In the genomic region with DNA sequence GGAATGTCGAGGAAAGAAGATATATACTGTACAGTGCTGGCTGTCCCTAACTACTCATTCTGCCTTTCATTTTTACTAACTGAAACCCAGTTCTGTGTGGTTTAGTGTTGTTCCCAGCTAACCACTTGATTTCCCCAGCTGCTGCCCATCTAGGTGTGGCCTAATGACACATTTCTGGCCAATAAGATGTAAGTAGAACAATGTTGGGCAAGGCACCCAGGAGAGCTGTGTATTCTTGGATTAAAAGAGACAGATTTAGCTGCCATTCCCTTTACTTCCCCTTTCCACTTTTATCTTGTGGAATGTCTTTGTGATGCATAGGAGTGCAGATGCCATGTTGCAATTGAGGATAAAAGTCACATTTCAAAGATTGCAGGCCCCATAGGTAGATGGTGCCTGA, we compare ENCODE assay signal across 17 cellular contexts. TPM values are rescaled to one million over a fixed set of nuclear protein-coding genes. Genes with fewer than 3 reads are reported as not detected.
DNase-seq lines count a peak whose midpoint lies in the region; ATAC-seq and TF ChIP-seq lines count a peak whose summit lies in the region.
"Had no signal": no experiment of that assay in that cellular context is flagged by ENCODE, and none has a peak within 500 bp of the region (broad histone marks: within the 10 kb centered on the region; RNA-seq: fewer than 3 reads in every experiment).

No MANE protein-coding gene starts in this region.

- no peak overlapping the region for H4K5ac ChIP-seq in mesendoderm (ENCODE audit: low read length)

- no peak overlapping the region for H3K9ac ChIP-seq in mesendoderm (ENCODE audit: low read length)
- H3K9ac ChIP-seq: BLaER1, KMS-11 had no signal

- no peak overlapping the region for H3K56ac ChIP-seq in mesendoderm (ENCODE audit: low read length)

- no peak overlapping the region for H2BK120ac ChIP-seq in mesendoderm (ENCODE audit: low read depth, low read length)

- no peak overlapping the region for H2AK5ac ChIP-seq in mesendoderm (ENCODE audit: low read length)

- POLR2A ChIA-PET in activated CD4-positive, alpha-beta T cell treated with anti-CD3 and anti-CD28 coated beads, Interleukin-2, amount 10 ng/mL, durations not matched to agents 7 days and 5 days (lab: Charles Lee), result no interaction called here

- H3K9me3 Mint-ChIP-seq in endothelial cell (ENCODE audit: unreplicated experiment), result no peaks in the 10 kb centered on the region
- no peaks in the 10 kb centered on the region for H3K9me3 Mint-ChIP-seq in activated CD4-positive, alpha-beta T cell treated with anti-CD3 and anti-CD28 coated beads, Interleukin-2, amount 10 ng/mL, durations not matched to agents 7 days and 5 days
- H3K9me3 Mint-ChIP-seq: activated naive CD8-positive, alpha-beta T cell treated with anti-CD3 and anti-CD28 coated beads, Interleukin-2, amount 10 ng/mL, durations not matched to agents 7 days and 5 days had no signal

- H3K27me3 ChIP-seq in mesendoderm (ENCODE audit: insufficient read depth, low read length, poor library complexity), result no peaks in the 10 kb centered on the region
- H3K27me3 ChIP-seq: BLaER1, pancreas, spleen had no signal

- no peak overlapping the region for H3K27ac Mint-ChIP-seq in endothelial cell (ENCODE audit: unreplicated experiment)
- no peak overlapping the region for H3K27ac Mint-ChIP-seq in activated CD4-positive, alpha-beta T cell treated with anti-CD3 and anti-CD28 coated beads, Interleukin-2, amount 10 ng/mL, durations not matched to agents 7 days and 5 days
- H3K27ac Mint-ChIP-seq: activated naive CD8-positive, alpha-beta T cell treated with anti-CD3 and anti-CD28 coated beads, Interleukin-2, amount 10 ng/mL, durations not matched to agents 7 days and 5 days had no signal

- no peak overlapping the region for H2BK15ac ChIP-seq in mesendoderm (replicated peaks; ENCODE audit: low read depth)

- no peaks in the 10 kb centered on the region for H3K79me1 ChIP-seq in mesendoderm (ENCODE audit: low read length)

- DNase-seq in MV-4-11 (lab: John Stamatoyannopoulos, UW) (peak; percentile 28), mesendoderm (peak; percentile 68), NCI-H1417 treated with DMSO at 0.1 percent for 48 hours (lab: John Stamatoyannopoulos, UW) (no peak), endothelial cell (ENCODE audit: low spot score) (no peak), NCI-H146 treated with DMSO at 0.1 percent for 48 hours (lab: John Stamatoyannopoulos, UW; ENCODE audit: unreplicated experiment) (no peak)
- no peak for DNase-seq in activated CD4-positive, alpha-beta T cell treated with anti-CD3 and anti-CD28 coated beads, Interleukin-2, amount 10 ng/mL, durations not matched to agents 7 days and 5 days
- DNase-seq: activated CD4-positive, CD25-positive, alpha-beta regulatory T cell; activated naive CD8-positive, alpha-beta T cell treated with anti-CD3 and anti-CD28 coated beads, Interleukin-2, amount 10 ng/mL, durations not matched to agents 7 days and 5 days; DMS79 treated with DMSO at 0.1 percent for 48 hours; erythroblast; NCI-H2029 treated with DMSO at 0.1 percent for 48 hours; pancreas; spleen had no signal

- no peaks in the 10 kb centered on the region for H3K36me3 Mint-ChIP-seq in endothelial cell (ENCODE audit: low read depth, unreplicated experiment)
- no peaks in the 10 kb centered on the region for H3K36me3 Mint-ChIP-seq in activated CD4-positive, alpha-beta T cell treated with anti-CD3 and anti-CD28 coated beads, Interleukin-2, amount 10 ng/mL, durations not matched to agents 7 days and 5 days (ENCODE audit: low read depth)
- H3K36me3 Mint-ChIP-seq: activated naive CD8-positive, alpha-beta T cell treated with anti-CD3 and anti-CD28 coated beads, Interleukin-2, amount 10 ng/mL, durations not matched to agents 7 days and 5 days had no signal

- no peak overlapping the region for H3K18ac ChIP-seq in mesendoderm (ENCODE audit: low read length)

- H3K4me1 ChIP-seq in mesendoderm (ENCODE audit: control insufficient read depth, low read depth, low read length), result peaks cover 2% of the 10 kb centered on the region
- H3K4me1 ChIP-seq: BLaER1, pancreas, spleen had no signal

- H3K27me3 Mint-ChIP-seq in endothelial cell (ENCODE audit: unreplicated experiment), result no peaks in the 10 kb centered on the region
- H3K27me3 Mint-ChIP-seq in activated CD4-positive, alpha-beta T cell treated with anti-CD3 and anti-CD28 coated beads, Interleukin-2, amount 10 ng/mL, durations not matched to agents 7 days and 5 days, result no peaks in the 10 kb centered on the region
- H3K27me3 Mint-ChIP-seq: activated naive CD8-positive, alpha-beta T cell treated with anti-CD3 and anti-CD28 coated beads, Interleukin-2, amount 10 ng/mL, durations not matched to agents 7 days and 5 days had no signal

- H3K4me2 ChIP-seq in mesendoderm (ENCODE audit: low read length), result no peak overlapping the region
- H3K4me2 ChIP-seq: BLaER1, KMS-11 had no signal

- TF ChIP-seq CTCF in endothelial cell (IDR thresholded peaks at IDR 0.05; ENCODE audit: unreplicated experiment), result no peak

- no peak overlapping the region for H3K4me3 ChIP-seq in mesendoderm (ENCODE audit: low read length)
- H3K4me3 ChIP-seq: BLaER1, pancreas, spleen had no signal

- CTCF ChIA-PET in activated CD4-positive, alpha-beta T cell treated with anti-CD3 and anti-CD28 coated beads, Interleukin-2, amount 10 ng/mL, durations not matched to agents 7 days and 5 days (lab: Charles Lee), result no interaction called here

- H2BK5ac ChIP-seq in mesendoderm (ENCODE audit: low read length), result no peak overlapping the region

- no peak overlapping the region for H3K4ac ChIP-seq in mesendoderm (ENCODE audit: low read depth, low read length)

- H3K23ac ChIP-seq in mesendoderm (ENCODE audit: low read length), result no peak overlapping the region

- no CpG with 5 or more reads among the region's 1 CpG for WGBS in mesendoderm (ENCODE audit: extremely low coverage, insufficient coverage, low lambda C conversion rate)

- H3K4me3 Mint-ChIP-seq in endothelial cell (ENCODE audit: unreplicated experiment), result no peak overlapping the region
- H3K4me3 Mint-ChIP-seq in activated CD4-positive, alpha-beta T cell treated with anti-CD3 and anti-CD28 coated beads, Interleukin-2, amount 10 ng/mL, durations not matched to agents 7 days and 5 days, result no peak overlapping the region
- H3K4me3 Mint-ChIP-seq: activated naive CD8-positive, alpha-beta T cell treated with anti-CD3 and anti-CD28 coated beads, Interleukin-2, amount 10 ng/mL, durations not matched to agents 7 days and 5 days had no signal

- H3K79me2 ChIP-seq in mesendoderm (ENCODE audit: control insufficient read depth, insufficient read depth, low read length), result no peaks in the 10 kb centered on the region

- ATAC-seq in GM19468 (IDR thresholded peaks at IDR 0.05; ENCODE audit: extremely low read depth, unreplicated experiment), result peak; percentile 36
- ATAC-seq in HG03025 (IDR thresholded peaks at IDR 0.05; ENCODE audit: low FRiP score, unreplicated experiment), result peak; percentile 60
- ATAC-seq: pancreas had no signal

- H3K36me3 ChIP-seq in mesendoderm (ENCODE audit: control insufficient read depth, insufficient read depth, low read length), result no peaks in the 10 kb centered on the region
- H3K36me3 ChIP-seq: BLaER1, pancreas, spleen had no signal

- no peak overlapping the region for H3K27ac ChIP-seq in mesendoderm (ENCODE audit: low read depth, low read length)
- H3K27ac ChIP-seq: BLaER1, KMS-11, pancreas, spleen had no signal

- no peak overlapping the region for H4K8ac ChIP-seq in mesendoderm (ENCODE audit: low read depth, low read length)

- H3K4me1 Mint-ChIP-seq in endothelial cell (ENCODE audit: unreplicated experiment), result no peaks in the 10 kb centered on the region
- no peaks in the 10 kb centered on the region for H3K4me1 Mint-ChIP-seq in activated CD4-positive, alpha-beta T cell treated with anti-CD3 and anti-CD28 coated beads, Interleukin-2, amount 10 ng/mL, durations not matched to agents 7 days and 5 days
- H3K4me1 Mint-ChIP-seq: activated naive CD8-positive, alpha-beta T cell treated with anti-CD3 and anti-CD28 coated beads, Interleukin-2, amount 10 ng/mL, durations not matched to agents 7 days and 5 days had no signal

RNA-seq across cellular contexts. Expression of gene PCDH9, which starts 28.3 kb away (rescaled TPM):
- polyA plus RNA-seq in mesendoderm (2013, experiment 1 of 2), result 0.39 TPM
- 0.39 TPM for polyA plus RNA-seq in mesendoderm (2013, experiment 2 of 2)
- 1.9 TPM for total RNA-seq in endothelial cell (ENCODE audit: unreplicated experiment)
- under 1 TPM; 0.25 to 0.30 TPM for total RNA-seq in activated CD4-positive, alpha-beta T cell treated with anti-CD3 and anti-CD28 coated beads, Interleukin-2, amount 10 ng/mL, durations not matched to agents 7 days and 5 days

Comparison
In these comparisons a context has a peak if more than half of its experiments do, and no peak if none do; other contexts are left out.
1. DNase-seq: peak in MV-4-11 (single experiment) and mesendoderm (single experiment); none in NCI-H1417 treated with DMSO at 0.1 percent for 48 hours (single experiment), endothelial cell (single experiment), activated CD4-positive, alpha-beta T cell treated with anti-CD3 and anti-CD28 coated beads, Interleukin-2, amount 10 ng/mL, durations not matched to agents 7 days and 5 days (single experiment) and NCI-H146 treated with DMSO at 0.1 percent for 48 hours (single experiment).